ENCODE assay signal across 22 cellular contexts in the genomic region with DNA sequence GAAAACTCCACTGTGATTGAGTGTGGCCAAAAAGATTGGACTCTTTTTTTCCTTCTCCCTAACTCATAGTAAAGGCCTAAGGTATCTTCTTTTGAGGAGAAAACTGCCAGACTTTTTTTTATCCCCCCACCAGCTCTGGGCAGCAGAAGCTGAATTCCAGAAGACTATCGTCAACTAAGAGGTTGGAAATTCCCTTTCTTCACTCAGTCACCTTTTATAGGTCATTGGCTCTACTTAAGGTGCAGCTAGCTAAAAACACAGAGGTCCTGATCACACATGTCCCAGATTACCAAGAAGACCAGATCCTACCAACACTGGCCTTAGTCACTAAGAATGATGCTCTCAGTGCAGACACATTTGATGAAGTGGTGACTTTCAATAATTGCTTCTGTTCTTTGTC.
A peak's percentile ranks its signal among the peaks of the same experiment; 100 is the strongest.
DNase-seq lines count a peak whose midpoint lies in the region; ATAC-seq, FAIRE-seq and TF ChIP-seq lines count a peak whose summit lies in the region.
"Had no signal": no experiment of that assay in that cellular context is flagged by ENCODE, and none has a peak within 500 bp of the region (broad histone marks: within the 10 kb centered on the region; RNA-seq: fewer than 3 reads in every experiment).

No MANE protein-coding gene starts in this region.

- TF ChIP-seq EP300 in HepG2 (IDR thresholded peaks at IDR 0.05; ENCODE audit: low read depth in 2 of 2, low read length in 2 of 2) (no peak), HepG2 (CRISPR knock-in tag; IDR thresholded peaks at IDR 0.05; ENCODE audit: borderline replicate concordance) (no peak)

- POLR2A ChIA-PET in HepG2 (lab: Yijun Ruan, JAX): no interaction called here

- H3K36me3 ChIP-seq in HepG2 (replicated peaks in 1 of 2; ENCODE audit: control insufficient read depth in 1 of 2, insufficient read depth in 2 of 2, low read length in 2 of 2) (no peaks in the 10 kb centered on the region), right atrium auricular region (no peaks in the 10 kb centered on the region)
- H3K36me3 ChIP-seq: BE2C had no signal

- no peak for TF ChIP-seq RAD21 in HepG2 (CRISPR knock-in tag; IDR thresholded peaks at IDR 0.05)

- 0% methylated on average over 1 of the region's 1 CpG for WGBS in HepG2 (ENCODE audit: low lambda C conversion rate)

- ATAC-seq in HG03432 (IDR thresholded peaks at IDR 0.05; ENCODE audit: unreplicated experiment) (peak; percentile 8), Right ventricle myocardium inferior (no peak), HepG2 (no peak)
- ATAC-seq: HCT116, K562 had no signal

- H3K27ac ChIP-seq in HepG2 (ENCODE audit: extremely low read length, insufficient read depth, low read length) (no peak overlapping the region), right atrium auricular region (no peak overlapping the region)

- no peak for TF ChIP-seq POLR2A in HepG2 (IDR thresholded peaks at IDR 0.05; ENCODE audit: insufficient read depth in 1 of 2, low read depth in 2 of 2, low read length in 2 of 2)

- DNase-seq in RCC 7860 (ENCODE audit: low spot score) (peak; percentile 45), epithelial cell of proximal tubule (ENCODE audit: low read depth) (peak; percentile 42), renal cortical epithelial cell (ENCODE audit: low read depth) (peak; percentile 45), Right ventricle myocardium inferior (ENCODE audit: missing footprints) (no peak), HepG2 (ENCODE audit: low spot score) (no peak), right atrium auricular region (ENCODE audit: low spot score) (no peak)
- DNase-seq: ACHN; BE2C; C1 segment of cervical spinal cord; CD4-positive, CD25-positive, alpha-beta regulatory T cell; CD8-positive, alpha-beta memory T cell; COR-L47; DMS79; GDM1; GOT3; H7 had no signal

- H3K79me2 ChIP-seq in HepG2 (ENCODE audit: insufficient read depth, low read length): no peaks in the 10 kb centered on the region

- H2AFZ ChIP-seq in HepG2 (ENCODE audit: low read length): no peak overlapping the region

- no peak overlapping the region for H3K4me2 ChIP-seq in HepG2 (ENCODE audit: low read depth, low read length)

- in situ Hi-C loops in HepG2 (cut with HindIII; ENCODE audit: extremely low pct_ligation_motif_present, low pct_unique_long_range_greater_than_20kb): no loop called here

- no TSS peak for BruUV-seq in HepG2 (replicated peaks; lab: Mats Ljungman, UMichigan)

- H3K9me3 ChIP-seq in HepG2 (ENCODE audit: low read length) (no peaks in the 10 kb centered on the region), right atrium auricular region (peaks cover 0 to 5% of the 10 kb centered on the region in 2 donors)
- H3K9me3 ChIP-seq: BE2C had no signal

- H3K4me1 ChIP-seq in HepG2 (ENCODE audit: insufficient read depth, low read length) (no peaks in the 10 kb centered on the region), right atrium auricular region (no peaks in the 10 kb centered on the region)
- H3K4me1 ChIP-seq: BE2C had no signal

- H3K4me3 ChIP-seq in epithelial cell of proximal tubule (ENCODE audit: low read depth, low read length) (no peak overlapping the region), HepG2 (replicated peaks in 1 of 3; ENCODE audit: insufficient read depth in 1 of 3, low read depth in 2 of 3, low read length in 3 of 3) (no peak overlapping the region), right atrium auricular region (no peak overlapping the region)
- H3K4me3 ChIP-seq: K562 had no signal

- CTCF ChIA-PET in HepG2 (lab: Yijun Ruan, JAX; ENCODE audit: low intra/inter-chr PET ratio, low total read pairs): no interaction called here

- no peaks in the 10 kb centered on the region for H4K20me1 ChIP-seq in HepG2 (ENCODE audit: insufficient read depth, low read length)

- TF ChIP-seq CTCF in epithelial cell of proximal tubule (conservative IDR thresholded peaks at IDR 0.05; ENCODE audit: low read depth, low read length) (no peak), HepG2 (CRISPR knock-in tag; IDR thresholded peaks at IDR 0.05) (no peak), right atrium auricular region (IDR thresholded peaks at IDR 0.05) (no peak)

- intact Hi-C loops in Right ventricle myocardium inferior (cut with DNase I): no loop called here
- intact Hi-C loops in HepG2 (cut with micrococcal nuclease; ENCODE audit: unreplicated experiment): no loop called here

- no peak overlapping the region for H3K9ac ChIP-seq in HepG2 (ENCODE audit: insufficient read depth, low read depth, low read length)

- H3K27me3 ChIP-seq in HepG2 (ENCODE audit: control insufficient read depth in 1 of 2, insufficient read depth in 2 of 2, low read length in 2 of 2) (no peaks in the 10 kb centered on the region), right atrium auricular region (no peaks in the 10 kb centered on the region)
- H3K27me3 ChIP-seq: BE2C had no signal

- FAIRE-seq in RCC 7860 (lab: Jason Lieb, UNC): no peak
- FAIRE-seq in HepG2 (lab: Jason Lieb, UNC): no peak
- FAIRE-seq: A204.1, GM12892, GM18507, K562 had no signal

TF ChIP-seq in HepG2, 621 proteins besides CTCF, POLR2A, EP300 and RAD21:
- TF ChIP-seq ZNF782 (CRISPR knock-in tag; IDR thresholded peaks at IDR 0.05; ENCODE audit: borderline replicate concordance) (no peak), RBFOX2 (IDR thresholded peaks at IDR 0.05; ENCODE audit: low read depth, low read length) (no peak), ZNF709 (CRISPR knock-in tag; IDR thresholded peaks at IDR 0.05) (no peak), KLF11 (CRISPR knock-in tag; IDR thresholded peaks at IDR 0.05) (no peak), ZNF138 (CRISPR knock-in tag; IDR thresholded peaks at IDR 0.05; ENCODE audit: low read depth) (no peak), ZBTB7B (CRISPR knock-in tag; IDR thresholded peaks at IDR 0.05) (no peak), ZNF543 (CRISPR knock-in tag; IDR thresholded peaks at IDR 0.05) (no peak), SPEN (CRISPR knock-in tag; IDR thresholded peaks at IDR 0.05; ENCODE audit: low read depth) (no peak), ZNF33B (CRISPR knock-in tag; IDR thresholded peaks at IDR 0.05) (no peak)

Comparison
In these comparisons a context has a peak if more than half of its experiments do, and no peak if none do; other contexts are left out.
1. DNase-seq: peak in RCC 7860 (single experiment), epithelial cell of proximal tubule (single experiment) and renal cortical epithelial cell (single experiment); none in Right ventricle myocardium inferior (single experiment), HepG2 (single experiment) and right atrium auricular region (single experiment).